Comparison of ENCODE assay signal across 8 cellular contexts in genomic region chr6:81751388-81752083, GRCh38. TPM values are rescaled to one million over a fixed set of nuclear protein-coding genes. Genes with fewer than 3 reads are reported as not detected.
DNase-seq lines count a peak whose midpoint lies in the region; ATAC-seq and TF ChIP-seq lines count a peak whose summit lies in the region.

No MANE protein-coding gene starts in this region.

- H3K27ac ChIP-seq in iPS DF 6.9 (ENCODE audit: low read length) (no peak overlapping the region), sigmoid colon (peak overlapping the region; percentile 96 to 98 (median 98))

- in situ Hi-C loops in astrocyte of the spinal cord (cut with HindIII; ENCODE audit: low sequenced_read_pairs) = no loop called here

- H3K27ac Mint-ChIP-seq in activated CD8-positive, alpha-beta memory T cell treated with anti-CD3 and anti-CD28 coated beads, Interleukin-2, amount 10 ng/mL, durations not matched to agents 7 days and 5 days = peak overlapping the region; percentile 15

- H3K9me3 Mint-ChIP-seq in activated CD8-positive, alpha-beta memory T cell treated with anti-CD3 and anti-CD28 coated beads, Interleukin-2, amount 10 ng/mL, durations not matched to agents 7 days and 5 days (ENCODE audit: low read depth) = no peaks in the 10 kb centered on the region

- TF ChIP-seq POLR2A in sigmoid colon (IDR thresholded peaks at IDR 0.05) = no peak

- CTCF ChIA-PET in activated CD8-positive, alpha-beta memory T cell treated with anti-CD3 and anti-CD28 coated beads, Interleukin-2, amount 10 ng/mL, durations not matched to agents 7 days and 5 days (lab: Charles Lee) = interaction anchor here (1.5 kb wide), 1 partner anchor 11 kb away, joined by 4 read pairs; no protein-coding TSS in a partner anchor

- peak overlapping the region; percentile 82 for H3K4me3 Mint-ChIP-seq in activated CD8-positive, alpha-beta memory T cell treated with anti-CD3 and anti-CD28 coated beads, Interleukin-2, amount 10 ng/mL, durations not matched to agents 7 days and 5 days

- H3K4me1 ChIP-seq in iPS DF 6.9 (ENCODE audit: control insufficient read depth, insufficient read depth, low read length) (peaks cover 4% of the 10 kb centered on the region; the same call in 1 of the 2 replicates), sigmoid colon (peaks cover 0 to 39% (median 30%) of the 10 kb centered on the region in 4 donors)

- no peak for ATAC-seq in activated CD8-positive, alpha-beta memory T cell treated with anti-CD3 and anti-CD28 coated beads, Interleukin-2, amount 10 ng/mL, durations not matched to agents 7 days and 5 days
- ATAC-seq in SK-N-SH treated with all-trans-retinoic acid at 6 μM for 48 hours = peak; percentile 2
- ATAC-seq in HG03196 (IDR thresholded peaks at IDR 0.05; ENCODE audit: unreplicated experiment) = no peak

- no peak for TF ChIP-seq EP300 in sigmoid colon (IDR thresholded peaks at IDR 0.05)

- peaks cover 55% of the 10 kb centered on the region for H3K27me3 Mint-ChIP-seq in activated CD8-positive, alpha-beta memory T cell treated with anti-CD3 and anti-CD28 coated beads, Interleukin-2, amount 10 ng/mL, durations not matched to agents 7 days and 5 days

- peaks cover 5% of the 10 kb centered on the region for H3K36me3 Mint-ChIP-seq in activated CD8-positive, alpha-beta memory T cell treated with anti-CD3 and anti-CD28 coated beads, Interleukin-2, amount 10 ng/mL, durations not matched to agents 7 days and 5 days

- TF ChIP-seq CTCF in astrocyte of the spinal cord (IDR thresholded peaks at IDR 0.05; ENCODE audit: low read depth, low read length) = no peak
- no peak for TF ChIP-seq CTCF in sigmoid colon (IDR thresholded peaks at IDR 0.05)

- H3K27me3 ChIP-seq in iPS DF 6.9 (ENCODE audit: control insufficient read depth, insufficient read depth, low read length) = peaks cover 4% of the 10 kb centered on the region; the same call in 1 of the 2 replicates
- H3K27me3 ChIP-seq in sigmoid colon = no peaks in the 10 kb centered on the region

- intact Hi-C loops in sigmoid colon (cut with DNase I) = loop anchor here (2.0 to 10.0 kb wide), 8 partner anchors 179 to 1619 kb away; no protein-coding TSS in a partner anchor

- peak; percentile 43 for DNase-seq in activated CD8-positive, alpha-beta memory T cell treated with anti-CD3 and anti-CD28 coated beads, Interleukin-2, amount 10 ng/mL, durations not matched to agents 7 days and 5 days
- no peak for DNase-seq in activated CD8-positive, alpha-beta memory T cell treated with anti-CD3 and anti-CD28 coated beads for 24 hours
- DNase-seq in astrocyte of the spinal cord (ENCODE audit: low read depth, low spot score) = peak; percentile 45
- DNase-seq in iPS DF 6.9 (ENCODE audit: low read depth, low spot score) = no peak
- DNase-seq in sigmoid colon = peak; percentile 85
- DNase-seq in A172 (ENCODE audit: low spot score) = no peak

- no CpG with 5 or more reads among the region's 65 CpGs for WGBS in iPS DF 6.9 (ENCODE audit: insufficient coverage, insufficient read length)
- 1 to 3% methylated on average over 65 of the region's 65 CpGs for WGBS in sigmoid colon, 2 donors

- no peaks in the 10 kb centered on the region for H3K36me3 ChIP-seq in iPS DF 6.9 (ENCODE audit: control insufficient read depth, insufficient read depth, low read length)
- peaks cover 0 to 1% (median 0%) of the 10 kb centered on the region in 4 donors for H3K36me3 ChIP-seq in sigmoid colon

- H3K9me3 ChIP-seq in iPS DF 6.9 (ENCODE audit: control insufficient read depth, insufficient read depth, low read length) = no peaks in the 10 kb centered on the region
- no peaks in the 10 kb centered on the region for H3K9me3 ChIP-seq in sigmoid colon

- H3K4me3 ChIP-seq in astrocyte of the spinal cord (ENCODE audit: low read depth, low read length) (peak overlapping the region; percentile 89), iPS DF 6.9 (ENCODE audit: low read length) (peak overlapping the region; percentile 50; the same call in 1 of the 2 replicates), sigmoid colon (peak overlapping the region; percentile 81 to 94 (median 90))

- peaks cover 19% of the 10 kb centered on the region for H3K4me1 Mint-ChIP-seq in activated CD8-positive, alpha-beta memory T cell treated with anti-CD3 and anti-CD28 coated beads, Interleukin-2, amount 10 ng/mL, durations not matched to agents 7 days and 5 days

TF ChIP-seq in SK-N-SH treated with all-trans-retinoic acid at 6 μM for 48 hours, 23 proteins besides CTCF, POLR2A, EP300 and RAD21:
- TF ChIP-seq ZNF8 (CRISPR knock-in tag; IDR thresholded peaks at IDR 0.05) (no peak), ARNTL (CRISPR knock-in tag; IDR thresholded peaks at IDR 0.05; ENCODE audit: borderline replicate concordance, low read depth) (no peak), PATZ1 (CRISPR knock-in tag; IDR thresholded peaks at IDR 0.05; ENCODE audit: borderline replicate concordance) (no peak), ZNF70 (CRISPR knock-in tag; IDR thresholded peaks at IDR 0.05) (no peak), GLIS3 (CRISPR knock-in tag; IDR thresholded peaks at IDR 0.05) (no peak), ZFP30 (CRISPR knock-in tag; IDR thresholded peaks at IDR 0.05) (no peak), POU6F1 (CRISPR knock-in tag; IDR thresholded peaks at IDR 0.05; ENCODE audit: borderline replicate concordance, low read depth) (no peak), ESRRG (CRISPR knock-in tag; IDR thresholded peaks at IDR 0.05) (no peak), TOX (CRISPR knock-in tag; IDR thresholded peaks at IDR 0.05; ENCODE audit: borderline replicate concordance) (no peak), TSHZ2 (CRISPR knock-in tag; IDR thresholded peaks at IDR 0.05) (no peak), ISL1 (CRISPR knock-in tag; IDR thresholded peaks at IDR 0.05) (no peak), RARB (CRISPR knock-in tag; IDR thresholded peaks at IDR 0.05) (no peak), ZFP3 (CRISPR knock-in tag; IDR thresholded peaks at IDR 0.05) (no peak), OSR1 (CRISPR knock-in tag; IDR thresholded peaks at IDR 0.05) (no peak), SNAI2 (CRISPR knock-in tag; IDR thresholded peaks at IDR 0.05) (no peak)

RNA-seq across cellular contexts. Expression of gene TENT5A, which starts 0.9 kb away (rescaled TPM):
- 1 to 10 TPM; 1.5 to 3.7 TPM for total RNA-seq in activated CD8-positive, alpha-beta memory T cell treated with anti-CD3 and anti-CD28 coated beads, Interleukin-2, amount 10 ng/mL, durations not matched to agents 7 days and 5 days
- 10 to 100 TPM; 13.4 to 29.3 (median 23.6) TPM for total RNA-seq in sigmoid colon
- 10 to 100 TPM in 1 of 3 donors, 1 to 10 TPM in 2; 7.5 to 18.3 (median 7.8) TPM for polyA plus RNA-seq in sigmoid colon
- total RNA-seq in A172 (2014; rRNA removed; shearing (Covaris generic)) = 5.0 and 6.5 TPM in 2 replicates

Comparison
In these comparisons a context has a peak if more than half of its experiments do, and no peak if none do; other contexts are left out.
1. DNase-seq: peak in activated CD8-positive, alpha-beta memory T cell treated with anti-CD3 and anti-CD28 coated beads, Interleukin-2, amount 10 ng/mL, durations not matched to agents 7 days and 5 days (single experiment), astrocyte of the spinal cord (single experiment) and sigmoid colon (single experiment); none in activated CD8-positive, alpha-beta memory T cell treated with anti-CD3 and anti-CD28 coated beads for 24 hours (single experiment), iPS DF 6.9 (single experiment) and A172 (single experiment).
2. Peak in every context shown above with its lines, with median percentiles within 50 percentile points of each other: H3K4me3 ChIP-seq.